Comparison of ENCODE assay signal across 9 cellular contexts in genomic region chr4:140300271-140300970, GRCh38.
A peak's percentile ranks its signal among the peaks of the same experiment; 100 is the strongest.
DNase-seq lines count a peak whose midpoint lies in the region; ATAC-seq, FAIRE-seq and TF ChIP-seq lines count a peak whose summit lies in the region.
"Had no signal": no experiment of that assay in that cellular context is flagged by ENCODE, and none has a peak within 500 bp of the region (broad histone marks: within the 10 kb centered on the region; RNA-seq: fewer than 3 reads in every experiment).

No MANE protein-coding gene starts in this region.

- H3K27me3 ChIP-seq in heart left ventricle (peaks cover 0 to 3% (median 0%) of the 10 kb centered on the region in 9 donors), right atrium auricular region (no peaks in the 10 kb centered on the region), esophagus squamous epithelium (no peaks in the 10 kb centered on the region)

- intact Hi-C loops in heart left ventricle (cut with DNase I), result no loop called here
- intact Hi-C loops in esophagus squamous epithelium (cut with DNase I), result no loop called here

- peak in 3 of 4 donors; percentile 28 to 63 (median 62) for ATAC-seq in heart left ventricle
- ATAC-seq in effector memory CD8-positive, alpha-beta T cell (replicated peaks), result no peak

- no peak for TF ChIP-seq POLR2A in heart left ventricle (IDR thresholded peaks at IDR 0.05)
- TF ChIP-seq POLR2A in esophagus squamous epithelium (IDR thresholded peaks at IDR 0.05), result no peak

- no peak overlapping the region for H3K4me3 Mint-ChIP-seq in effector memory CD8-positive, alpha-beta T cell

- DNase-seq in heart left ventricle (peak in 1 of 5 donors; percentile 34), right atrium auricular region (ENCODE audit: low spot score) (no peak), RCC 7860 (ENCODE audit: low spot score) (peak; percentile 45), fibroblast of pulmonary artery (ENCODE audit: low read depth) (peak; percentile 68), substantia nigra (lab: John Stamatoyannopoulos, UW) (peak in 11 of 49 donors; percentile 3 to 42 (median 19)), esophagus squamous epithelium (lab: John Stamatoyannopoulos, UW) (no peak), DMS79 (lab: John Stamatoyannopoulos, UW) (no peak)
- no peak for DNase-seq in effector memory CD8-positive, alpha-beta T cell
- DNase-seq: DND-41 had no signal

- H3K27ac Mint-ChIP-seq in effector memory CD8-positive, alpha-beta T cell, result no peak overlapping the region

- H3K4me3 ChIP-seq in heart left ventricle, result no peak overlapping the region
- H3K4me3 ChIP-seq in right atrium auricular region, result no peak overlapping the region
- no peak overlapping the region for H3K4me3 ChIP-seq in fibroblast of pulmonary artery (replicated peaks; ENCODE audit: low read depth, low read length)
- H3K4me3 ChIP-seq in esophagus squamous epithelium, result no peak overlapping the region

- TF ChIP-seq CTCF in heart left ventricle (IDR thresholded peaks at IDR 0.05), result no peak
- TF ChIP-seq CTCF in right atrium auricular region (IDR thresholded peaks at IDR 0.05), result no peak
- TF ChIP-seq CTCF in fibroblast of pulmonary artery (IDR thresholded peaks at IDR 0.05; ENCODE audit: low read length, missing control alignments), result no peak
- no peak for TF ChIP-seq CTCF in esophagus squamous epithelium (IDR thresholded peaks at IDR 0.05)

- no peak overlapping the region for H3K27ac ChIP-seq in heart left ventricle
- H3K27ac ChIP-seq in right atrium auricular region, result no peak overlapping the region
- H3K27ac ChIP-seq in substantia nigra (ENCODE audit: low read depth, low read length, poor library complexity, severe bottlenecking), result peak overlapping the region; percentile 57
- H3K27ac ChIP-seq in esophagus squamous epithelium, result no peak overlapping the region

- 62 to 73% (median 67%) methylated on average over 3 to 4 of the region's 4 CpGs for WGBS in heart left ventricle, 4 donors
- WGBS in esophagus squamous epithelium, 2 donors, result 29 to 49% methylated on average over 1 to 3 of the region's 4 CpGs

- H3K9me3 ChIP-seq in heart left ventricle (no peaks in the 10 kb centered on the region), right atrium auricular region (no peaks in the 10 kb centered on the region), esophagus squamous epithelium (no peaks in the 10 kb centered on the region)

- no peak for FAIRE-seq in RCC 7860 (lab: Jason Lieb, UNC)

- H3K36me3 ChIP-seq in heart left ventricle, result no peaks in the 10 kb centered on the region
- H3K36me3 ChIP-seq in right atrium auricular region, result no peaks in the 10 kb centered on the region
- no peaks in the 10 kb centered on the region for H3K36me3 ChIP-seq in esophagus squamous epithelium

- peaks cover 28 to 51% of the 10 kb centered on the region in 2 donors for H3K27me3 Mint-ChIP-seq in effector memory CD8-positive, alpha-beta T cell

- no peaks in the 10 kb centered on the region for H3K4me1 Mint-ChIP-seq in effector memory CD8-positive, alpha-beta T cell (ENCODE audit: low read depth in 2 of 2)

- H3K36me3 Mint-ChIP-seq in effector memory CD8-positive, alpha-beta T cell (ENCODE audit: insufficient read depth), result peaks cover 3% of the 10 kb centered on the region

- H3K4me1 ChIP-seq in heart left ventricle (peaks cover 0 to 7% (median 0%) of the 10 kb centered on the region in 12 donors), right atrium auricular region (peaks cover 0 to 12% of the 10 kb centered on the region in 2 donors), esophagus squamous epithelium (peaks cover 0 to 43% (median 19%) of the 10 kb centered on the region in 3 donors)

- no peaks in the 10 kb centered on the region for H3K9me3 Mint-ChIP-seq in effector memory CD8-positive, alpha-beta T cell

Comparison
In these comparisons a context has a peak if more than half of its experiments do, and no peak if none do; other contexts are left out.
1. DNase-seq: peak in RCC 7860 (single experiment) and fibroblast of pulmonary artery (single experiment); none in right atrium auricular region (single experiment), effector memory CD8-positive, alpha-beta T cell (0 of 3), esophagus squamous epithelium (single experiment) and DMS79 (single experiment).